In the genomic region with DNA sequence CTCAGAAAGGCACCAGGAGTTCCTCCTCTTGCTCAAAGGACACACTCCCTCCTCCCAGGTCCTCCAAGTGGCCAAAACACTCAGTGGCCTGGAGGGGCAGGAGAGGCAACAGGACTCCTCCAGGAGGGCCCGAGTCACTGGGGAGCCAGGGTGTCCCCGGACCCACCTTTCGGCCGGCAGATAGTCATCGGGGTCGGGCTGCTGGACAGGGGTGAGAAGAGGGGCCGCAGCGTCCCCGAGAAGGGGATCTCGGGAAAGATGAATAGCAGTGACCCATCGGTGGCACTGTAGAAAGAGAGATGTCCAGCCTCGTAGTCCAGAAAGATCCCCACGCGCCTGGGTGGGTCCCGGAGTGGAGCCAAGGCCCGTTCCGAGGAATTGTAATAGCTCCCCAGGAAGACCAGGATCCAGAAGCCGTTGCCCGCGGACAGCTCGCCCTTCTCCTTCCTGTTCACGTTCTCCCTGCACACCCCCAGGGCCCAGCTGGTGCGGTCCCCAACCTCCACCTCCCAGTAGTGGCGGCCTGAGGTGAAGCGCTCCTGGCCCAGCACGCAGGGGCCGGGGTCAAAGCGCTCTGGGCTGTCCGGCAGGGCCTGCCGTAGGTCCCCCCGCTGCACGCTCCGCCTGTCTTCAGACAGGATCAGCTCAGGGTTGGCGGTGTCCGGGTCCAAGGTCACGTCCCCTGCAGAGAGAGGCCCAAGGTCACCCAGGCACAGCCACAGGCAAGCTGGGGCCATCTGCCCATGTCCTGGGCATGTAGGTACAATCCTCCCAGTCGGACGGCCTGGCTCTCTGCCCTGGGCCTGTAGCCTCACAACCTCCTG, we compare ENCODE assay signal across 30 cellular contexts. TPM values are rescaled to one million over a fixed set of nuclear protein-coding genes. Genes with fewer than 3 reads are reported as not detected.
DNase-seq lines count a peak whose midpoint lies in the region; ATAC-seq and TF ChIP-seq lines count a peak whose summit lies in the region.
"Had no signal": no experiment of that assay in that cellular context is flagged by ENCODE, and none has a peak within 500 bp of the region (broad histone marks: within the 10 kb centered on the region; RNA-seq: fewer than 3 reads in every experiment).

No MANE protein-coding gene starts in this region.

- no peak overlapping the region for H3K4ac ChIP-seq in mesendoderm (ENCODE audit: low read depth, low read length)

- ATAC-seq in activated naive CD8-positive, alpha-beta T cell treated with anti-CD3 and anti-CD28 coated beads, Interleukin-2, amount 10 ng/mL, durations not matched to agents 7 days and 5 days (ENCODE audit: low read depth), result no peak
- no peak for ATAC-seq in activated B cell treated with CpG ODN at 0.5 μM for 24 hours (ENCODE audit: low read depth)
- ATAC-seq in right lobe of liver, result peak in 1 of 4 donors; percentile 13
- no peak for ATAC-seq in stimulated activated effector memory CD8-positive, alpha-beta T cell treated with anti-CD3 and anti-CD28 coated beads, Interleukin-12 subunit alpha, Interleukin-12 subunit beta, amount 100 ng/mL, for 72 hours
- ATAC-seq in HG03135 (IDR thresholded peaks at IDR 0.05; ENCODE audit: unreplicated experiment), result no peak
- ATAC-seq: activated CD8-positive, alpha-beta T cell treated with anti-CD3 and anti-CD28 coated beads, Interleukin-2, amount 10 ng/mL, durations not matched to agents 7 days and 5 days; effector memory CD8-positive, alpha-beta T cell; mucosa of descending colon had no signal

- H3K4me2 ChIP-seq in mesendoderm (ENCODE audit: low read length), result no peak overlapping the region

- no peak overlapping the region for H4K5ac ChIP-seq in mesendoderm (ENCODE audit: low read length)

- POLR2A ChIA-PET in activated naive CD8-positive, alpha-beta T cell treated with anti-CD3 and anti-CD28 coated beads, Interleukin-2, amount 10 ng/mL, durations not matched to agents 7 days and 5 days (lab: Charles Lee), result interaction anchor here (0.8 kb wide), 1 partner anchor 12 kb away, joined by 9 read pairs; a partner anchor contains a TSS
- POLR2A ChIA-PET in activated B cell treated with CpG ODN at 0.5 μM for 24 hours (lab: Charles Lee), result interaction anchor here (0.5 kb wide), 1 partner anchor 12 kb away, joined by 4 read pairs; a partner anchor contains a TSS

- no peak overlapping the region for H3K56ac ChIP-seq in mesendoderm (ENCODE audit: low read length)

- no peak overlapping the region for H3K4me3 ChIP-seq in right lobe of liver
- H3K4me3 ChIP-seq in mesendoderm (ENCODE audit: low read length), result no peak overlapping the region
- H3K4me3 ChIP-seq: ascending aorta, mucosa of descending colon, thoracic aorta, vagina had no signal

- no peak overlapping the region for H3K23ac ChIP-seq in mesendoderm (ENCODE audit: low read length)

- H2BK120ac ChIP-seq in mesendoderm (ENCODE audit: low read depth, low read length), result no peak overlapping the region

- no peak overlapping the region for H3K27ac ChIP-seq in right lobe of liver
- no peak overlapping the region for H3K27ac ChIP-seq in mesendoderm (ENCODE audit: low read depth, low read length)
- H3K27ac ChIP-seq: thoracic aorta had no signal

- CTCF ChIA-PET in activated B cell treated with CpG ODN at 0.5 μM for 24 hours (lab: Charles Lee), result no interaction called here

- no peak overlapping the region for H4K8ac ChIP-seq in mesendoderm (ENCODE audit: low read depth, low read length)

- no peaks in the 10 kb centered on the region for H3K9me3 ChIP-seq in right lobe of liver
- H3K9me3 ChIP-seq: ascending aorta, mucosa of descending colon, thoracic aorta, vagina had no signal

- H3K36me3 Mint-ChIP-seq in activated naive CD8-positive, alpha-beta T cell treated with anti-CD3 and anti-CD28 coated beads, Interleukin-2, amount 10 ng/mL, durations not matched to agents 7 days and 5 days, result peaks cover 14% of the 10 kb centered on the region
- peaks cover 7% of the 10 kb centered on the region for H3K36me3 Mint-ChIP-seq in activated naive CD8-positive, alpha-beta T cell treated with anti-CD3 and anti-CD28 coated beads for 36 hours
- peaks cover 64% of the 10 kb centered on the region for H3K36me3 Mint-ChIP-seq in activated B cell treated with CpG ODN at 0.5 μM for 24 hours (ENCODE audit: low read depth)
- peaks cover 70% of the 10 kb centered on the region for H3K36me3 Mint-ChIP-seq in stimulated activated effector memory CD8-positive, alpha-beta T cell treated with anti-CD3 and anti-CD28 coated beads, Interleukin-12 subunit alpha, Interleukin-12 subunit beta, amount 100 ng/mL, for 72 hours
- H3K36me3 Mint-ChIP-seq: activated naive CD8-positive, alpha-beta T cell had no signal

- no peak overlapping the region for H3K9ac ChIP-seq in mesendoderm (ENCODE audit: low read length)

- no peak for TF ChIP-seq POLR2A in right lobe of liver (IDR thresholded peaks at IDR 0.05)

- intact Hi-C loops in activated B cell treated with CpG ODN at 0.5 μM for 24 hours (cut with micrococcal nuclease) (no loop called here), right lobe of liver (cut with DNase I) (no loop called here)

- no peak overlapping the region for H3K27ac Mint-ChIP-seq in activated naive CD8-positive, alpha-beta T cell treated with anti-CD3 and anti-CD28 coated beads, Interleukin-2, amount 10 ng/mL, durations not matched to agents 7 days and 5 days
- no peak overlapping the region for H3K27ac Mint-ChIP-seq in activated naive CD8-positive, alpha-beta T cell treated with anti-CD3 and anti-CD28 coated beads for 36 hours
- H3K27ac Mint-ChIP-seq in activated B cell treated with CpG ODN at 0.5 μM for 24 hours, result no peak overlapping the region
- H3K27ac Mint-ChIP-seq in stimulated activated effector memory CD8-positive, alpha-beta T cell treated with anti-CD3 and anti-CD28 coated beads, Interleukin-12 subunit alpha, Interleukin-12 subunit beta, amount 100 ng/mL, for 72 hours, result peak overlapping the region; percentile 34
- H3K27ac Mint-ChIP-seq: activated CD8-positive, alpha-beta T cell treated with anti-CD3 and anti-CD28 coated beads, Interleukin-2, amount 10 ng/mL, durations not matched to agents 7 days and 5 days; activated naive CD8-positive, alpha-beta T cell; CD4-positive, CD25-positive, alpha-beta regulatory T cell; nephron; stimulated activated naive CD8-positive, alpha-beta T cell treated with anti-CD3 and anti-CD28 coated beads, Interleukin-15, Interleukin-2, amounts not matched to agents 100 ng/mL and 50 ng/mL, for 24 hours had no signal

- 100% methylated on average over 1 of the region's 38 CpGs for WGBS in right lobe of liver (ENCODE audit: insufficient coverage, low coverage, low lambda C conversion rate, missing lambda C conversion rate)
- no CpG with 5 or more reads among the region's 38 CpGs for WGBS in mesendoderm (ENCODE audit: extremely low coverage, insufficient coverage, low lambda C conversion rate)

- no peaks in the 10 kb centered on the region for H3K79me2 ChIP-seq in mesendoderm (ENCODE audit: control insufficient read depth, insufficient read depth, low read length)

- H3K9me3 Mint-ChIP-seq in activated naive CD8-positive, alpha-beta T cell treated with anti-CD3 and anti-CD28 coated beads, Interleukin-2, amount 10 ng/mL, durations not matched to agents 7 days and 5 days, result no peaks in the 10 kb centered on the region
- H3K9me3 Mint-ChIP-seq in activated naive CD8-positive, alpha-beta T cell treated with anti-CD3 and anti-CD28 coated beads for 36 hours, result no peaks in the 10 kb centered on the region
- no peaks in the 10 kb centered on the region for H3K9me3 Mint-ChIP-seq in activated B cell treated with CpG ODN at 0.5 μM for 24 hours
- no peaks in the 10 kb centered on the region for H3K9me3 Mint-ChIP-seq in stimulated activated effector memory CD8-positive, alpha-beta T cell treated with anti-CD3 and anti-CD28 coated beads, Interleukin-12 subunit alpha, Interleukin-12 subunit beta, amount 100 ng/mL, for 72 hours
- H3K9me3 Mint-ChIP-seq: CD4-positive, CD25-positive, alpha-beta regulatory T cell; effector memory CD8-positive, alpha-beta T cell; immature natural killer cell; nephron; stimulated activated naive CD8-positive, alpha-beta T cell treated with anti-CD3 and anti-CD28 coated beads, Interleukin-15, Interleukin-2, amounts not matched to agents 100 ng/mL and 50 ng/mL, for 24 hours had no signal

- H2BK15ac ChIP-seq in mesendoderm (replicated peaks; ENCODE audit: low read depth), result no peak overlapping the region

- peaks cover 14% of the 10 kb centered on the region for H3K4me1 Mint-ChIP-seq in activated naive CD8-positive, alpha-beta T cell treated with anti-CD3 and anti-CD28 coated beads, Interleukin-2, amount 10 ng/mL, durations not matched to agents 7 days and 5 days
- peaks cover 3% of the 10 kb centered on the region for H3K4me1 Mint-ChIP-seq in activated naive CD8-positive, alpha-beta T cell treated with anti-CD3 and anti-CD28 coated beads for 36 hours
- H3K4me1 Mint-ChIP-seq in activated B cell treated with CpG ODN at 0.5 μM for 24 hours, result no peaks in the 10 kb centered on the region
- H3K4me1 Mint-ChIP-seq in stimulated activated effector memory CD8-positive, alpha-beta T cell treated with anti-CD3 and anti-CD28 coated beads, Interleukin-12 subunit alpha, Interleukin-12 subunit beta, amount 100 ng/mL, for 72 hours, result peaks cover 8% of the 10 kb centered on the region
- H3K4me1 Mint-ChIP-seq: nephron had no signal

- peaks cover 2% of the 10 kb centered on the region for H3K79me1 ChIP-seq in mesendoderm (ENCODE audit: low read length)

- no peaks in the 10 kb centered on the region for H3K27me3 Mint-ChIP-seq in activated naive CD8-positive, alpha-beta T cell treated with anti-CD3 and anti-CD28 coated beads, Interleukin-2, amount 10 ng/mL, durations not matched to agents 7 days and 5 days
- H3K27me3 Mint-ChIP-seq in activated naive CD8-positive, alpha-beta T cell treated with anti-CD3 and anti-CD28 coated beads for 36 hours, result no peaks in the 10 kb centered on the region
- no peaks in the 10 kb centered on the region for H3K27me3 Mint-ChIP-seq in activated B cell treated with CpG ODN at 0.5 μM for 24 hours
- H3K27me3 Mint-ChIP-seq: activated naive CD8-positive, alpha-beta T cell; CD4-positive, CD25-positive, alpha-beta regulatory T cell; effector memory CD8-positive, alpha-beta T cell; stimulated activated naive CD8-positive, alpha-beta T cell treated with anti-CD3 and anti-CD28 coated beads, Interleukin-15, Interleukin-2, amounts not matched to agents 100 ng/mL and 50 ng/mL, for 24 hours had no signal

- H3K4me3 Mint-ChIP-seq in activated naive CD8-positive, alpha-beta T cell treated with anti-CD3 and anti-CD28 coated beads, Interleukin-2, amount 10 ng/mL, durations not matched to agents 7 days and 5 days, result no peak overlapping the region
- H3K4me3 Mint-ChIP-seq in activated naive CD8-positive, alpha-beta T cell treated with anti-CD3 and anti-CD28 coated beads for 36 hours, result no peak overlapping the region
- H3K4me3 Mint-ChIP-seq in activated B cell treated with CpG ODN at 0.5 μM for 24 hours, result no peak overlapping the region
- H3K4me3 Mint-ChIP-seq in stimulated activated effector memory CD8-positive, alpha-beta T cell treated with anti-CD3 and anti-CD28 coated beads, Interleukin-12 subunit alpha, Interleukin-12 subunit beta, amount 100 ng/mL, for 72 hours, result no peak overlapping the region
- H3K4me3 Mint-ChIP-seq: activated CD8-positive, alpha-beta T cell treated with anti-CD3 and anti-CD28 coated beads, Interleukin-2, amount 10 ng/mL, durations not matched to agents 7 days and 5 days; activated naive CD8-positive, alpha-beta T cell; CD4-positive, CD25-positive, alpha-beta regulatory T cell; effector memory CD8-positive, alpha-beta T cell; immature natural killer cell; nephron; stimulated activated naive CD8-positive, alpha-beta T cell treated with anti-CD3 and anti-CD28 coated beads, Interleukin-15, Interleukin-2, amounts not matched to agents 100 ng/mL and 50 ng/mL, for 24 hours had no signal

- H3K27me3 ChIP-seq in right lobe of liver (no peaks in the 10 kb centered on the region), mesendoderm (ENCODE audit: insufficient read depth, low read length, poor library complexity) (no peaks in the 10 kb centered on the region)
- H3K27me3 ChIP-seq: ascending aorta, vagina had no signal

- H3K4me1 ChIP-seq in right lobe of liver (no peaks in the 10 kb centered on the region), mesendoderm (ENCODE audit: control insufficient read depth, low read depth, low read length) (no peaks in the 10 kb centered on the region)

- TF ChIP-seq CTCF in activated B cell treated with CpG ODN at 0.5 μM for 24 hours (IDR thresholded peaks at IDR 0.05), result no peak
- no peak for TF ChIP-seq CTCF in right lobe of liver (IDR thresholded peaks at IDR 0.05)

- DNase-seq in activated naive CD8-positive, alpha-beta T cell treated with anti-CD3 and anti-CD28 coated beads, Interleukin-2, amount 10 ng/mL, durations not matched to agents 7 days and 5 days, result peak; percentile 28
- DNase-seq in activated naive CD8-positive, alpha-beta T cell treated with anti-CD3 and anti-CD28 coated beads for 36 hours, result no peak
- peak; percentile 11 for DNase-seq in activated B cell treated with CpG ODN at 0.5 μM for 24 hours
- DNase-seq in right lobe of liver, result peak in 2 of 3 donors; percentile 21 to 51
- no peak for DNase-seq in stimulated activated effector memory CD8-positive, alpha-beta T cell treated with anti-CD3 and anti-CD28 coated beads, Interleukin-12 subunit alpha, Interleukin-12 subunit beta, amount 100 ng/mL, for 72 hours (ENCODE audit: low spot score in 2 of 2)
- DNase-seq in HuH-7.5 (ENCODE audit: low spot score), result no peak
- DNase-seq in mesendoderm, result no peak
- DNase-seq: activated CD4-positive, alpha-beta T cell treated with anti-CD3 and anti-CD28 coated beads for 4 hours; activated CD8-positive, alpha-beta T cell treated with anti-CD3 and anti-CD28 coated beads, Interleukin-2, amount 10 ng/mL, durations not matched to agents 7 days and 5 days; AML-193; CD4-positive, CD25-positive, alpha-beta regulatory T cell; DND-41; effector memory CD8-positive, alpha-beta T cell; GF-D8; hypothalamus; immature natural killer cell; NCI-H1417; NCI-H2081; NCI-H226; SIG-M5; small intestine; T-helper 9 cell had no signal

- no peak overlapping the region for H3K18ac ChIP-seq in mesendoderm (ENCODE audit: low read length)

- no peak overlapping the region for H2AK5ac ChIP-seq in mesendoderm (ENCODE audit: low read length)

- H3K36me3 ChIP-seq in right lobe of liver (peaks cover 0 to 34% (median 2%) of the 10 kb centered on the region in 4 donors), mesendoderm (ENCODE audit: control insufficient read depth, insufficient read depth, low read length) (peaks cover 9% of the 10 kb centered on the region)

- H2BK5ac ChIP-seq in mesendoderm (ENCODE audit: low read length), result no peak overlapping the region

RNA-seq across cellular contexts. Expression of a gene that starts 11.9 kb away (rescaled TPM):
- total RNA-seq in activated naive CD8-positive, alpha-beta T cell treated with anti-CD3 and anti-CD28 coated beads, Interleukin-2, amount 10 ng/mL, durations not matched to agents 7 days and 5 days, result 10 to 100 TPM; 66.6 to 73.2 TPM
- 10 to 100 TPM; 32.7 to 36.1 TPM for total RNA-seq in activated naive CD8-positive, alpha-beta T cell treated with anti-CD3 and anti-CD28 coated beads for 36 hours
- 39.5 and 41.5 TPM in 2 replicates for total RNA-seq in activated B cell treated with CpG ODN at 0.5 μM for 24 hours
- total RNA-seq in right lobe of liver, result 1 to 10 TPM; 5.2 to 8.3 (median 7.1) TPM
- 15.8 TPM for polyA plus RNA-seq in mesendoderm (2013, experiment 1 of 2)
- 15.4 TPM for polyA plus RNA-seq in mesendoderm (2013, experiment 2 of 2)

RNA-seq across cellular contexts. Expression of a gene that starts 21.9 kb away (rescaled TPM):
- total RNA-seq in activated naive CD8-positive, alpha-beta T cell treated with anti-CD3 and anti-CD28 coated beads, Interleukin-2, amount 10 ng/mL, durations not matched to agents 7 days and 5 days, result 1 to 10 TPM; 3.4 to 4.3 TPM
- 1 to 10 TPM; 1.3 to 1.9 TPM for total RNA-seq in activated naive CD8-positive, alpha-beta T cell treated with anti-CD3 and anti-CD28 coated beads for 36 hours
- total RNA-seq in activated B cell treated with CpG ODN at 0.5 μM for 24 hours (not detected in 2 replicates), right lobe of liver (not detected)
- polyA plus RNA-seq in mesendoderm (2013, experiment 1 of 2), result 1.4 TPM
- 1.1 TPM for polyA plus RNA-seq in mesendoderm (2013, experiment 2 of 2)
- total RNA-seq: ascending aorta had no signal

Comparison
In these comparisons a context has a peak if more than half of its experiments do, and no peak if none do; other contexts are left out.
1. DNase-seq: peak in activated naive CD8-positive, alpha-beta T cell treated with anti-CD3 and anti-CD28 coated beads, Interleukin-2, amount 10 ng/mL, durations not matched to agents 7 days and 5 days (single experiment), activated B cell treated with CpG ODN at 0.5 μM for 24 hours (single experiment) and right lobe of liver (2 of 3); none in activated naive CD8-positive, alpha-beta T cell treated with anti-CD3 and anti-CD28 coated beads for 36 hours (single experiment), stimulated activated effector memory CD8-positive, alpha-beta T cell treated with anti-CD3 and anti-CD28 coated beads, Interleukin-12 subunit alpha, Interleukin-12 subunit beta, amount 100 ng/mL, for 72 hours (0 of 2), HuH-7.5 (single experiment) and mesendoderm (single experiment).